In genomic region chr1:20031161-20031560, GRCh38 we compare ENCODE assay signal across 16 cellular contexts. TPM values are rescaled to one million over a fixed set of nuclear protein-coding genes. Genes with fewer than 3 reads are reported as not detected.
A peak's percentile ranks its signal among the peaks of the same experiment; 100 is the strongest.
DNase-seq lines count a peak whose midpoint lies in the region; ATAC-seq and TF ChIP-seq lines count a peak whose summit lies in the region.
"Had no signal": no experiment of that assay in that cellular context is flagged by ENCODE, and none has a peak within 500 bp of the region (broad histone marks: within the 10 kb centered on the region; RNA-seq: fewer than 3 reads in every experiment).

No MANE protein-coding gene starts in this region.

- no peak overlapping the region for H3K4me2 ChIP-seq in neural progenitor cell
- H3K4me2 ChIP-seq: A549 had no signal

- intact Hi-C loops in Right ventricle myocardium superior (cut with DNase I): no loop called here

- TF ChIP-seq CTCF in right atrium auricular region (IDR thresholded peaks at IDR 0.05) (no peak), WERI-Rb-1 (IDR thresholded peaks at IDR 0.05; ENCODE audit: low read depth, low read length) (no peak), neural progenitor cell (IDR thresholded peaks at IDR 0.05) (no peak)

- no peaks in the 10 kb centered on the region for H3K4me1 Mint-ChIP-seq in neural progenitor cell
- H3K4me1 Mint-ChIP-seq: CD4-positive, CD25-positive, alpha-beta regulatory T cell had no signal

- no peaks in the 10 kb centered on the region for H4K20me1 ChIP-seq in neural progenitor cell (ENCODE audit: low read depth)

- peak overlapping the region; percentile 86 to 98 for H3K27ac ChIP-seq in right atrium auricular region
- peak overlapping the region; percentile 64 for H3K27ac ChIP-seq in WERI-Rb-1
- no peak overlapping the region for H3K27ac ChIP-seq in neural progenitor cell
- H3K27ac ChIP-seq: A549 had no signal

- no peaks in the 10 kb centered on the region for H3K36me3 Mint-ChIP-seq in neural progenitor cell

- peak overlapping the region; percentile 68 for H2AFZ ChIP-seq in neural progenitor cell (replicated peaks)

- H3K9me3 Mint-ChIP-seq in neural progenitor cell: peaks cover 14% of the 10 kb centered on the region

- no peak overlapping the region for H3K4me3 Mint-ChIP-seq in neural progenitor cell
- H3K4me3 Mint-ChIP-seq: CD4-positive, CD25-positive, alpha-beta regulatory T cell; H9; IgD-negative memory B cell had no signal

- peaks cover 2% of the 10 kb centered on the region for H3K27me3 Mint-ChIP-seq in neural progenitor cell (ENCODE audit: insufficient read depth, low read depth)

- no peak overlapping the region for H3K27ac Mint-ChIP-seq in neural progenitor cell
- H3K27ac Mint-ChIP-seq: CD4-positive, CD25-positive, alpha-beta regulatory T cell; H9; IgD-negative memory B cell had no signal

- no peak for ATAC-seq in Right ventricle myocardium superior (ENCODE audit: poor library complexity)
- ATAC-seq in GM19455 (IDR thresholded peaks at IDR 0.05; ENCODE audit: unreplicated experiment): no peak
- ATAC-seq: A549 had no signal

- H3K4me1 ChIP-seq in right atrium auricular region (peaks cover 0 to 36% of the 10 kb centered on the region in 2 donors), neural progenitor cell (no peaks in the 10 kb centered on the region)
- H3K4me1 ChIP-seq: A549 had no signal

- DNase-seq in right atrium auricular region (ENCODE audit: low spot score) (no peak), Right ventricle myocardium superior (no peak), WERI-Rb-1 (no peak), neural progenitor cell (ENCODE audit: low spot score) (no peak), AG08396 (ENCODE audit: low spot score) (no peak), C1 segment of cervical spinal cord (lab: John Stamatoyannopoulos, UW) (no peak)
- DNase-seq: CD4-positive, CD25-positive, alpha-beta regulatory T cell; DMS153; DMS79 treated with DMSO at 0.1 percent for 48 hours; EL; GOT3; H9 had no signal

- H3K4me3 ChIP-seq in right atrium auricular region (peak overlapping the region; percentile 55 to 58), WERI-Rb-1 (ENCODE audit: low read depth, low read length) (no peak overlapping the region), neural progenitor cell (no peak overlapping the region)
- H3K4me3 ChIP-seq: A549 had no signal

- H3K9ac ChIP-seq in neural progenitor cell: no peak overlapping the region

- H3K27me3 ChIP-seq in right atrium auricular region (no peaks in the 10 kb centered on the region), WERI-Rb-1 (ENCODE audit: insufficient read depth, low read depth, severe bottlenecking) (no peaks in the 10 kb centered on the region), neural progenitor cell (no peaks in the 10 kb centered on the region)

- H3K36me3 ChIP-seq in right atrium auricular region: no peaks in the 10 kb centered on the region
- no peaks in the 10 kb centered on the region for H3K36me3 ChIP-seq in WERI-Rb-1
- no peaks in the 10 kb centered on the region for H3K36me3 ChIP-seq in neural progenitor cell

- H3F3A ChIP-seq in neural progenitor cell (ENCODE audit: low read depth): no peaks in the 10 kb centered on the region

- no peaks in the 10 kb centered on the region for H3K79me2 ChIP-seq in neural progenitor cell (ENCODE audit: low read depth)

- H3K9me3 ChIP-seq in right atrium auricular region (peaks cover 0 to 5% of the 10 kb centered on the region in 2 donors), WERI-Rb-1 (ENCODE audit: severe bottlenecking) (peaks cover 12% of the 10 kb centered on the region), neural progenitor cell (ENCODE audit: low read depth) (no peaks in the 10 kb centered on the region)
- H3K9me3 ChIP-seq: A549 had no signal

RNA-seq across cellular contexts. Expression of gene PLA2G5, which starts 38.8 kb away (rescaled TPM):
- total RNA-seq in right atrium auricular region (100 to 1,000 TPM; 115 to 149 TPM), Right ventricle myocardium superior (56.7 TPM), neural progenitor cell (ENCODE audit: low replicate concordance) (not detected in 2 replicates)
- total RNA-seq: CD4-positive, CD25-positive, alpha-beta regulatory T cell; H9; HT-29 had no signal

RNA-seq across cellular contexts. Expression of gene PLA2G2A, which starts 51.7 kb away (rescaled TPM):
- total RNA-seq in right atrium auricular region: 1,000 to 10,000 TPM in 1 of 2 donors, 100 to 1,000 TPM in 1; 185 to 1,320 TPM
- 154 TPM for total RNA-seq in Right ventricle myocardium superior
- total RNA-seq in neural progenitor cell (ENCODE audit: low replicate concordance): not detected in 2 replicates
- total RNA-seq: CD4-positive, CD25-positive, alpha-beta regulatory T cell had no signal

Comparison
In these comparisons a context has a peak if more than half of its experiments do, and no peak if none do; other contexts are left out.
1. H3K4me3 ChIP-seq: peak in right atrium auricular region (2 of 2); none in WERI-Rb-1 (single experiment) and neural progenitor cell (single experiment).
2. RNA of gene PLA2G5, which starts 38.8 kb away (total RNA-seq): 115 to 149 TPM in right atrium auricular region and 56.7 TPM in Right ventricle myocardium superior (single experiment); not detected in neural progenitor cell; every median in the first group is over 10 times any median in the second.
3. RNA of gene PLA2G2A, which starts 51.7 kb away (total RNA-seq): 185 to 1,320 TPM in right atrium auricular region and 154 TPM in Right ventricle myocardium superior (single experiment); not detected in neural progenitor cell; every median in the first group is over 100 times any median in the second.